In the genomic region with DNA sequence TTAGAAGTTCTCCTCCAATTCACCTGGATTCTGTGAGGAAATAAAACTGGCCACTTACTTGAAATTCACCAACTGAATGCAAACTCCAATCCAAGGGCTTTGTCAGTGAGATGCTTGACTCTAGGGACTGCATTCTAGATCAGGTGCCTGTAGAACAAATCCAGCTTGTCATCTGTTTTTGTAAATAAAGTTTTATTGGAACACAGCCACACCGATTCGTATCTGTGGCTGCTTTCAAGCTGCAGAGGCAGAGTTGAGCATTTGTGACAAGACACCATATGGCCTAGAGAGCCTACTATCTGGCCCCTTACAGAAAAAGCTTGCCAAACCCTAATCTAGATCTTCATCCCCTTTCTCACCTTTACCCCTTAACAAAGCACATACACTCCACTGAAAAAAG, we compare ENCODE assay signal across 23 cellular contexts.
"Had no signal": no experiment of that assay in that cellular context is flagged by ENCODE, and none has a peak within 500 bp of the region (broad histone marks: within the 10 kb centered on the region; RNA-seq: fewer than 3 reads in every experiment).

No MANE protein-coding gene starts in this region.

- ATAC-seq: body of pancreas had no signal

- H3K27me3 Mint-ChIP-seq: activated CD4-positive, alpha-beta memory T cell treated with anti-CD3 and anti-CD28 coated beads for 36 hours; activated CD4-positive, alpha-beta T cell treated with anti-CD3 and anti-CD28 coated beads, Interleukin-2, amount 10 ng/mL, durations not matched to agents 7 days and 5 days had no signal

- H3K9me3 Mint-ChIP-seq: activated CD4-positive, alpha-beta memory T cell treated with anti-CD3 and anti-CD28 coated beads for 36 hours; activated CD4-positive, alpha-beta T cell treated with anti-CD3 and anti-CD28 coated beads, Interleukin-2, amount 10 ng/mL, durations not matched to agents 7 days and 5 days; activated T-helper 1 cell treated with anti-CD3 and anti-CD28 coated beads, Interleukin-12 subunit alpha, Interleukin-12 subunit beta, Interleukin-2, Interleukin-4 antibody, amounts not matched to agents 30 ng/mL and 10 ng/mL and 1 ng/mL, durations not matched to agents 14 hours and 24 hours and 36 hours had no signal

- H3K27ac Mint-ChIP-seq: activated CD4-positive, alpha-beta memory T cell treated with anti-CD3 and anti-CD28 coated beads for 36 hours; activated CD4-positive, alpha-beta T cell treated with anti-CD3 and anti-CD28 coated beads, Interleukin-2, amount 10 ng/mL, durations not matched to agents 7 days and 5 days; activated T-helper 1 cell treated with anti-CD3 and anti-CD28 coated beads, Interleukin-12 subunit alpha, Interleukin-12 subunit beta, Interleukin-2, Interleukin-4 antibody, amounts not matched to agents 30 ng/mL and 10 ng/mL and 1 ng/mL, durations not matched to agents 14 hours and 24 hours and 36 hours had no signal

- FAIRE-seq: bronchial epithelial cell had no signal

- H3K4me1 Mint-ChIP-seq: activated CD4-positive, alpha-beta T cell treated with anti-CD3 and anti-CD28 coated beads, Interleukin-2, amount 10 ng/mL, durations not matched to agents 7 days and 5 days had no signal

- H3K4me3 Mint-ChIP-seq: activated CD4-positive, alpha-beta memory T cell treated with anti-CD3 and anti-CD28 coated beads for 36 hours; activated CD4-positive, alpha-beta T cell treated with anti-CD3 and anti-CD28 coated beads, Interleukin-2, amount 10 ng/mL, durations not matched to agents 7 days and 5 days; activated T-helper 1 cell treated with anti-CD3 and anti-CD28 coated beads, Interleukin-12 subunit alpha, Interleukin-12 subunit beta, Interleukin-2, Interleukin-4 antibody, amounts not matched to agents 30 ng/mL and 10 ng/mL and 1 ng/mL, durations not matched to agents 14 hours and 24 hours and 36 hours had no signal

- DNase-seq: activated CD4-positive, alpha-beta memory T cell treated with anti-CD3 and anti-CD28 coated beads for 36 hours; activated CD4-positive, alpha-beta T cell treated with anti-CD3 and anti-CD28 coated beads, Interleukin-2, amount 10 ng/mL, durations not matched to agents 7 days and 5 days; activated CD4-positive, CD25-positive, alpha-beta regulatory T cell; activated CD8-positive, alpha-beta memory T cell treated with anti-CD3 and anti-CD28 coated beads, Interleukin-2, amount 50 U/mL, for 4 hours; activated effector memory CD4-positive, alpha-beta T cell treated with anti-CD3 and anti-CD28 coated beads, Interleukin-2, amount 50 U/mL, for 16 hours; activated naive CD4-positive, alpha-beta T cell treated with Interleukin-2 at 50 U/mL for 16 hours; activated T-cell treated with anti-CD3 and anti-CD28 coated beads, Interleukin-2, amount 50 U/mL, for 1 hour; aorta; body of pancreas; central memory CD4-positive, alpha-beta T cell; MG63; NCI-H1105; NCI-H1436; NCI-H1694 treated with DMSO at 0.1 percent for 48 hours; NCI-H2029 treated with DMSO at 0.1 percent for 48 hours; NCI-H510A treated with DMSO at 0.1 percent for 48 hours; Peyer's patch; Right ventricle myocardium superior; SJCRH30; SK-N-SH; T-helper 1 cell had no signal
